17 cellular contexts compared by ENCODE assay signal in genomic region chr1:87592156-87592555, GRCh38.
A peak's percentile ranks its signal among the peaks of the same experiment; 100 is the strongest.
DNase-seq lines count a peak whose midpoint lies in the region; ATAC-seq and TF ChIP-seq lines count a peak whose summit lies in the region.
"Had no signal": no experiment of that assay in that cellular context is flagged by ENCODE, and none has a peak within 500 bp of the region (broad histone marks: within the 10 kb centered on the region; RNA-seq: fewer than 3 reads in every experiment).

No MANE protein-coding gene starts in this region.

- no peak for TF ChIP-seq CTCF in BE2C (IDR thresholded peaks at IDR 0.05; ENCODE audit: low read depth, low read length)

- H3K36me3 ChIP-seq in neuronal stem cell (replicated peaks in 1 of 2; ENCODE audit: control insufficient read depth in 2 of 2, insufficient read depth in 2 of 2, low read length in 2 of 2) (no peaks in the 10 kb centered on the region), BE2C (no peaks in the 10 kb centered on the region)
- H3K36me3 ChIP-seq: prostate gland had no signal

- H2BK12ac ChIP-seq in neuronal stem cell (ENCODE audit: low read length): no peak overlapping the region

- no peak overlapping the region for H3K14ac ChIP-seq in neuronal stem cell (ENCODE audit: low read length)

- peak; percentile 87 for ATAC-seq in GM18499 (IDR thresholded peaks at IDR 0.05; ENCODE audit: insufficient read depth, unreplicated experiment)
- ATAC-seq in GM19455 (IDR thresholded peaks at IDR 0.05; ENCODE audit: unreplicated experiment): peak; percentile 92
- peak; percentile 93 for ATAC-seq in HG02840 (IDR thresholded peaks at IDR 0.05; ENCODE audit: low FRiP score, unreplicated experiment)
- peak; percentile 82 for ATAC-seq in HG03442 (IDR thresholded peaks at IDR 0.05; ENCODE audit: unreplicated experiment)
- ATAC-seq: activated T-cell treated with anti-CD3 and anti-CD28 coated beads, Interleukin-2, amount 50 U/mL, for 4 hours had no signal

- no peaks in the 10 kb centered on the region for H3K9me3 ChIP-seq in neuronal stem cell (replicated peaks in 1 of 2; ENCODE audit: control insufficient read depth in 2 of 2, insufficient read depth in 1 of 2, low read depth in 1 of 2, low read length in 2 of 2)
- H3K9me3 ChIP-seq in BE2C: no peaks in the 10 kb centered on the region
- H3K9me3 ChIP-seq: prostate gland, testis had no signal

- no peak overlapping the region for H3K23ac ChIP-seq in neuronal stem cell (ENCODE audit: low read depth, low read length, poor library complexity)

- H2BK120ac ChIP-seq in neuronal stem cell (ENCODE audit: low read depth, low read length): no peak overlapping the region

- H2AFZ ChIP-seq in neuronal stem cell (ENCODE audit: low read length): no peak overlapping the region
- H2AFZ ChIP-seq: hepatocyte had no signal

- H3K4ac ChIP-seq in neuronal stem cell (ENCODE audit: low read length): no peak overlapping the region

- WGBS in neuronal stem cell (ENCODE audit: extremely low coverage in 2 of 2, insufficient read length in 2 of 2, insufficient replicate concordance in 1 of 2), 2 donors: no CpG with 5 or more reads among the region's 2 CpGs

- H4K8ac ChIP-seq in neuronal stem cell (ENCODE audit: low read depth, low read length): no peak overlapping the region

- H2BK15ac ChIP-seq in neuronal stem cell (ENCODE audit: low read length): no peak overlapping the region

- H3K4me2 ChIP-seq in neuronal stem cell (ENCODE audit: insufficient read depth, low read length, poor library complexity, severe bottlenecking): no peak overlapping the region
- H3K4me2 ChIP-seq: hepatocyte had no signal

- H3K18ac ChIP-seq in neuronal stem cell (ENCODE audit: low read length): no peak overlapping the region

- no peaks in the 10 kb centered on the region for H3K79me1 ChIP-seq in neuronal stem cell (ENCODE audit: low read depth, low read length)

- no peak for DNase-seq in neuronal stem cell (ENCODE audit: low spot score)
- DNase-seq in stimulated activated CD4-positive, alpha-beta T cell treated with anti-CD3 and anti-CD28 coated beads, Interleukin-2, amount 100 ng/mL, for 48 hours: no peak
- DNase-seq in BE2C: no peak
- DNase-seq in SKM-1 treated with dmso at 0.1 percent for 144 hours (lab: John Stamatoyannopoulos, UW; ENCODE audit: unreplicated experiment): no peak
- DNase-seq: activated CD4-positive, CD25-positive, alpha-beta regulatory T cell; activated T-cell treated with anti-CD3 and anti-CD28 coated beads, Interleukin-2, amount 50 U/mL, for 4 hours; mammary epithelial cell; NCI-H524 treated with DMSO at 0.1 percent for 48 hours; Right ventricle myocardium superior; testis had no signal

- no peaks in the 10 kb centered on the region for H3K27me3 ChIP-seq in neuronal stem cell (ENCODE audit: control insufficient read depth in 3 of 3, insufficient read depth in 3 of 3, low read depth in 1 of 3, low read length in 3 of 3)
- H3K27me3 ChIP-seq in BE2C: no peaks in the 10 kb centered on the region
- H3K27me3 ChIP-seq: hepatocyte, testis had no signal

- H3K9ac ChIP-seq in neuronal stem cell (ENCODE audit: low read depth, low read length, poor library complexity): no peak overlapping the region

- H2AK5ac ChIP-seq in neuronal stem cell (ENCODE audit: low read depth, low read length): no peak overlapping the region

- H3K4me1 ChIP-seq in neuronal stem cell (ENCODE audit: control insufficient read depth in 2 of 2, insufficient read depth in 1 of 2, low read depth in 1 of 2, low read length in 2 of 2) (no peaks in the 10 kb centered on the region), BE2C (no peaks in the 10 kb centered on the region)
- H3K4me1 ChIP-seq: prostate gland had no signal

- H3K27ac ChIP-seq in neuronal stem cell (replicated peaks; ENCODE audit: low read length): no peak overlapping the region
- H3K27ac ChIP-seq: hepatocyte, HL-60, prostate gland, testis had no signal

- H3K4me3 ChIP-seq in neuronal stem cell (ENCODE audit: low read length in 2 of 2) (no peak overlapping the region), BE2C (ENCODE audit: low read depth, low read length) (no peak overlapping the region)
- H3K4me3 ChIP-seq: hepatocyte, prostate gland, testis had no signal

- no peak overlapping the region for H2BK5ac ChIP-seq in neuronal stem cell (ENCODE audit: low read length)

- no peak overlapping the region for H4K91ac ChIP-seq in neuronal stem cell (ENCODE audit: low read depth, low read length, poor library complexity)
